Comparison of ENCODE assay signal across 8 cellular contexts in genomic region chr17:15945493-15946209, GRCh38. TPM values are rescaled to one million over a fixed set of nuclear protein-coding genes. Genes with fewer than 3 reads are reported as not detected.
DNase-seq lines count a peak whose midpoint lies in the region; ATAC-seq and TF ChIP-seq lines count a peak whose summit lies in the region.

No MANE protein-coding gene starts in this region.

- 8 to 9% methylated on average over 22 to 31 of the region's 68 CpGs for WGBS in thyroid gland, 2 donors

- DNase-seq in RWPE2 (ENCODE audit: low spot score) (no peak), mucosa of descending colon (peak in 2 of 3 donors; percentile 64 to 72), thyroid gland (no peak), MV-4-11 (lab: John Stamatoyannopoulos, UW) (no peak)

- no peak for TF ChIP-seq POLR2A in thyroid gland (IDR thresholded peaks at IDR 0.05)

- H3K27me3 ChIP-seq in RWPE2 (ENCODE audit: insufficient read depth, poor library complexity, severe bottlenecking) (no peaks in the 10 kb centered on the region), duodenal mucosa (ENCODE audit: control insufficient read depth in 1 of 2, insufficient read depth in 2 of 2, low read length in 2 of 2) (peaks cover 20 to 22% of the 10 kb centered on the region in 2 donors), thyroid gland (no peaks in the 10 kb centered on the region)

- H3K27ac ChIP-seq in RWPE2 (ENCODE audit: poor library complexity, severe bottlenecking) (peak overlapping the region; percentile 92), duodenal mucosa (ENCODE audit: low read depth, low read length) (no peak overlapping the region), thyroid gland (no peak overlapping the region)

- H3K4me1 ChIP-seq in RWPE2 (ENCODE audit: insufficient read depth, poor library complexity, severe bottlenecking) (peaks cover 21% of the 10 kb centered on the region), duodenal mucosa (ENCODE audit: control insufficient read depth in 1 of 2, insufficient read depth in 2 of 2, low read length in 2 of 2) (peaks cover 4 to 8% of the 10 kb centered on the region in 2 donors), mucosa of descending colon (ENCODE audit: low read depth) (peaks cover 11% of the 10 kb centered on the region), thyroid gland (peaks cover 11 to 22% of the 10 kb centered on the region in 2 donors)

- peak overlapping the region; percentile 48 for H3K4me3 ChIP-seq in RWPE2 (ENCODE audit: severe bottlenecking)
- H3K4me3 ChIP-seq in duodenal mucosa (ENCODE audit: low read depth in 1 of 2, low read length in 2 of 2) = peak overlapping the region; percentile 76 to 86
- H3K4me3 ChIP-seq in mucosa of descending colon = peak overlapping the region; percentile 22
- H3K4me3 ChIP-seq in thyroid gland (replicated peaks in 1 of 3) = peak overlapping the region in 2 of 3 donors; percentile 25 to 32

- no peak for TF ChIP-seq CTCF in RWPE2 (IDR thresholded peaks at IDR 0.05; ENCODE audit: poor library complexity, severe bottlenecking)
- TF ChIP-seq CTCF in mucosa of descending colon (IDR thresholded peaks at IDR 0.05) = no peak
- TF ChIP-seq CTCF in thyroid gland (IDR thresholded peaks at IDR 0.05) = no peak

- ATAC-seq in GM18511 (IDR thresholded peaks at IDR 0.05; ENCODE audit: unreplicated experiment) (peak; percentile 31), RWPE2 (ENCODE audit: low read depth) (peak; percentile 31; the same call in 2 of the 3 replicates), mucosa of descending colon (peak; percentile 18), GM18498 (IDR thresholded peaks at IDR 0.05; ENCODE audit: unreplicated experiment) (no peak), GM21367 (IDR thresholded peaks at IDR 0.05; ENCODE audit: unreplicated experiment) (no peak)

- H3K36me3 ChIP-seq in RWPE2 (ENCODE audit: low read depth) (peaks cover 4% of the 10 kb centered on the region; the same call in 1 of the 2 replicates), duodenal mucosa (ENCODE audit: control insufficient read depth in 1 of 2, insufficient read depth in 2 of 2, low read length in 2 of 2) (no peaks in the 10 kb centered on the region), mucosa of descending colon (ENCODE audit: low read depth) (no peaks in the 10 kb centered on the region), thyroid gland (no peaks in the 10 kb centered on the region)

- peak overlapping the region; percentile 32 to 38 for H3K9ac ChIP-seq in duodenal mucosa (ENCODE audit: low read depth in 1 of 2, low read length in 2 of 2)

- no peaks in the 10 kb centered on the region for H3K9me3 ChIP-seq in RWPE2 (ENCODE audit: severe bottlenecking)
- H3K9me3 ChIP-seq in duodenal mucosa (ENCODE audit: control insufficient read depth in 1 of 2, low read length in 2 of 2) = no peaks in the 10 kb centered on the region
- H3K9me3 ChIP-seq in mucosa of descending colon = no peaks in the 10 kb centered on the region
- no peaks in the 10 kb centered on the region for H3K9me3 ChIP-seq in thyroid gland

- intact Hi-C loops in mucosa of descending colon (cut with DNase I, micrococcal nuclease) = loop anchor here in 1 of 2 donors (10.0 kb wide), 1 partner anchor 49 kb away; the partner anchor contains the start of genes TTC19 and ZSWIM7
- intact Hi-C loops in thyroid gland (cut with DNase I) = no loop called here

RNA-seq across cellular contexts. Expression of gene ADORA2B, which starts 0.7 kb away (rescaled TPM):
- total RNA-seq in mucosa of descending colon (10 to 100 TPM; 11.9 to 32.9 (median 24.4) TPM), thyroid gland (not detected)

RNA-seq across cellular contexts. Expression of gene ZSWIM7, which starts 53.9 kb away (rescaled TPM):
- 10 to 100 TPM; 17.3 to 32.1 (median 26.0) TPM for total RNA-seq in mucosa of descending colon
- total RNA-seq in thyroid gland = 10 to 100 TPM; 10.5 to 22.3 (median 13.5) TPM

RNA-seq across cellular contexts. Expression of gene TTC19, which starts 54.0 kb away (rescaled TPM):
- 10 to 100 TPM; 32.5 to 52.2 (median 41.9) TPM for total RNA-seq in mucosa of descending colon
- 100 to 1,000 TPM; 103 to 160 (median 134) TPM for total RNA-seq in thyroid gland

Comparison
In these comparisons a context has a peak if more than half of its experiments do, and no peak if none do; other contexts are left out.
1. ATAC-seq: peak in GM18511 (single experiment), RWPE2 (single experiment) and mucosa of descending colon (single experiment); none in GM18498 (single experiment) and GM21367 (single experiment).
2. DNase-seq: peak in mucosa of descending colon (2 of 3); none in RWPE2 (single experiment), thyroid gland (0 of 2) and MV-4-11 (single experiment).
3. H3K4me3 ChIP-seq: peak in every context shown above with its lines; median percentile 81 in duodenal mucosa; 48 in RWPE2; 28 in thyroid gland; 22 in mucosa of descending colon.
4. RNA of gene ADORA2B, which starts 0.7 kb away (total RNA-seq): 11.9 to 32.9 TPM in mucosa of descending colon; not detected in thyroid gland; every median in the first group is over 10 times any median in the second.